In genomic region chr14:61654026-61654425, GRCh38 we compare ENCODE assay signal across 13 cellular contexts.
"Had no signal": no experiment of that assay in that cellular context is flagged by ENCODE, and none has a peak within 500 bp of the region (broad histone marks: within the 10 kb centered on the region; RNA-seq: fewer than 3 reads in every experiment).

No MANE protein-coding gene starts in this region.

- H3K4me1 ChIP-seq: parathyroid adenoma had no signal

- H3K27ac ChIP-seq: parathyroid adenoma, stomach, thoracic aorta had no signal

- H3K27me3 Mint-ChIP-seq: effector memory CD8-positive, alpha-beta T cell; naive B cell had no signal

- H3K27me3 ChIP-seq: stomach had no signal

- H3K36me3 ChIP-seq: stomach, thoracic aorta had no signal

- H3K27ac Mint-ChIP-seq: activated CD4-positive, alpha-beta T cell treated with anti-CD3 and anti-CD28 coated beads, Interleukin-2, amount 10 ng/mL, durations not matched to agents 7 days and 5 days; WTC11 had no signal

- H3K4me3 Mint-ChIP-seq: activated CD4-positive, alpha-beta T cell treated with anti-CD3 and anti-CD28 coated beads, Interleukin-2, amount 10 ng/mL, durations not matched to agents 7 days and 5 days; effector memory CD8-positive, alpha-beta T cell; naive B cell; WTC11 had no signal

- ATAC-seq: effector memory CD8-positive, alpha-beta T cell; WTC11 had no signal

- H3K9me3 Mint-ChIP-seq: effector memory CD8-positive, alpha-beta T cell; naive B cell; WTC11 had no signal

- H3K4me3 ChIP-seq: lung, stomach, thoracic aorta had no signal

- H3K36me3 Mint-ChIP-seq: naive B cell, WTC11 had no signal

- H3K9me3 ChIP-seq: stomach, thoracic aorta had no signal

- DNase-seq: activated CD4-positive, alpha-beta T cell treated with anti-CD3 and anti-CD28 coated beads, Interleukin-2, amount 10 ng/mL, durations not matched to agents 7 days and 5 days; activated CD8-positive, alpha-beta memory T cell treated with anti-CD3 and anti-CD28 coated beads for 24 hours; activated naive CD4-positive, alpha-beta T cell treated with Interleukin-2 at 50 U/mL for 16 hours; central memory CD4-positive, alpha-beta T cell; effector memory CD8-positive, alpha-beta T cell; naive B cell; retina; stimulated activated CD4-positive, alpha-beta T cell treated with anti-CD3 and anti-CD28 coated beads, Interleukin-4, amount 100 ng/mL, for 4 hours; stomach had no signal

- H3K4me1 Mint-ChIP-seq: WTC11 had no signal
